ENCODE assay signal across 34 cellular contexts in the genomic region with DNA sequence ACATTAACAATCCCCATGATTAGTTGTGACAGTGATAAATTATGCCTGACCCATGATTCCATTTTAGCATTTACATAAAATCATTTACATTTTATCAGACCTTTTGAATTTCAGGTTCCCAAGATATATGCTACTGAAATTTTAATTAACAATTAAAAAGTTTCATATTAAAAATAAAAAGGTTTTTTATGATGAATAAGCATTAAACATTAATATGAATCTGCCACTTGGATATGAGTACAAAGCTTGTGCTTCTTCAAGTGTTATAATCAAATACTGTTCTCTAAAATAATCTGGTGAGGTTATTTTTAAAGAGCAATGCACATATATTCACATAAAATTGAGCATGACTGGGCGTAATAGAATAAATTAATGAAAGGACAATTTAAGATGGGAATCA.
"Had no signal": no experiment of that assay in that cellular context is flagged by ENCODE, and none has a peak within 500 bp of the region (broad histone marks: within the 10 kb centered on the region; RNA-seq: fewer than 3 reads in every experiment).

No MANE protein-coding gene starts in this region.

- H3K4me3 ChIP-seq: MG63 had no signal

- DNase-seq: Karpas-422, Kasumi-1, MG63, MM.1S, MV-4-11, NCI-H1048, NCI-H1092, NCI-H1092 treated with DMSO at 0.1 percent for 48 hours, NCI-H1105, NCI-H1105 treated with DMSO at 0.1 percent for 48 hours, NCI-H1417, NCI-H1417 treated with DMSO at 0.1 percent for 48 hours, NCI-H1436, NCI-H1436 treated with DMSO at 0.1 percent for 48 hours, NCI-H146, NCI-H1694, NCI-H1694 treated with DMSO at 0.1 percent for 48 hours, NCI-H187, NCI-H187 treated with DMSO at 0.1 percent for 48 hours, NCI-H1930, NCI-H2029 treated with DMSO at 0.1 percent for 48 hours, NCI-H2081, NCI-H2081 treated with DMSO at 0.1 percent for 48 hours, NCI-H2107, NCI-H2171, NCI-H2171 treated with DMSO at 0.1 percent for 48 hours, NCI-H2227 treated with DMSO at 0.1 percent for 48 hours, NCI-H226, NCI-H345, NCI-H446, NCI-H446 treated with DMSO at 0.1 percent for 48 hours, NCI-H510A, NCI-H510A treated with DMSO at 0.1 percent for 48 hours, NCI-H524 had no signal

- H3K36me3 ChIP-seq: MG63 had no signal

- H3K9me3 ChIP-seq: MG63 had no signal

- H3K27me3 ChIP-seq: MG63 had no signal
